Comparison of ENCODE assay signal across 24 cellular contexts in the genomic region with DNA sequence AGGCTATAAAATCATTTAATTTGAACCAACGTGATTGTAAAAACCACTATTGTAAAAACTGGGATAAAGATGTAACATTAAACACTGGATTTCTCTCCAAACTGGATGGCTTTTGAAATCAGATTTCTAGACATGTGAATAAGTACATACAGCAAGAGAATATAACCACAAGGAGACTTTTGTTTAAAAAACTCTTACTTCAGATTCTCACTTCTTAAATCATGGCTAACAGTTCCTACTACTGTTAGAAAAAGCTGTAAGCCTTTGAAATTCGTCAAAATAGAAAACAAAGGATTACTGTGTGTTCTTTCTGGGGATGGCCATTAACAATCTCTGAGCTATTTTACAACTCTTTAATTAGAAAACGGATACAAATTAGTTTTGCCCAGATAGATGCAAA. TPM values are rescaled to one million over a fixed set of nuclear protein-coding genes. Genes with fewer than 3 reads are reported as not detected.
"Had no signal": no experiment of that assay in that cellular context is flagged by ENCODE, and none has a peak within 500 bp of the region (broad histone marks: within the 10 kb centered on the region; RNA-seq: fewer than 3 reads in every experiment).

No MANE protein-coding gene starts in this region.

- H3K27ac Mint-ChIP-seq: activated CD4-positive, alpha-beta memory T cell treated with anti-CD3 and anti-CD28 coated beads, Interleukin-2, amount 10 ng/mL, durations not matched to agents 7 days and 5 days; activated T-cell treated with anti-CD3 and anti-CD28 coated beads, Interleukin-2, amount 50 U/mL, for 24 hours; activated T-helper 17 cell treated with anti-CD3 and anti-CD28 coated beads, Interleukin-2, amount 50 U/mL, for 72 hours; effector memory CD8-positive, alpha-beta T cell; natural killer cell treated with Interleukin-12 subunit alpha and Interleukin-12 subunit beta and Interleukin-15 and Interleukin-18, amount 100 ng/mL, for 72 hours; progenitor cell of endocrine pancreas had no signal

- H3K4me1 Mint-ChIP-seq: activated CD4-positive, alpha-beta memory T cell treated with anti-CD3 and anti-CD28 coated beads, Interleukin-2, amount 10 ng/mL, durations not matched to agents 7 days and 5 days; activated T-helper 17 cell treated with anti-CD3 and anti-CD28 coated beads, Interleukin-2, amount 50 U/mL, for 72 hours had no signal

- H3K4me3 ChIP-seq: breast epithelium, left ventricle myocardium inferior, right lobe of liver, thyroid gland, upper lobe of left lung, vagina had no signal

- H3K9me3 Mint-ChIP-seq: activated CD4-positive, alpha-beta memory T cell treated with anti-CD3 and anti-CD28 coated beads, Interleukin-2, amount 10 ng/mL, durations not matched to agents 7 days and 5 days; activated T-cell treated with anti-CD3 and anti-CD28 coated beads, Interleukin-2, amount 50 U/mL, for 24 hours; activated T-helper 17 cell treated with anti-CD3 and anti-CD28 coated beads, Interleukin-2, amount 50 U/mL, for 72 hours; central memory CD8-positive, alpha-beta T cell; effector memory CD8-positive, alpha-beta T cell; natural killer cell treated with Interleukin-12 subunit alpha and Interleukin-12 subunit beta and Interleukin-15 and Interleukin-18, amount 100 ng/mL, for 72 hours had no signal

- H3K4me1 ChIP-seq: breast epithelium, thyroid gland, upper lobe of left lung, vagina had no signal

- H3K27me3 Mint-ChIP-seq: activated T-helper 17 cell treated with anti-CD3 and anti-CD28 coated beads, Interleukin-2, amount 50 U/mL, for 72 hours; progenitor cell of endocrine pancreas had no signal

- H3K27me3 ChIP-seq: breast epithelium, neutrophil, right lobe of liver, thyroid gland, upper lobe of left lung, vagina had no signal

- H3K4me3 Mint-ChIP-seq: activated CD4-positive, alpha-beta memory T cell treated with anti-CD3 and anti-CD28 coated beads, Interleukin-2, amount 10 ng/mL, durations not matched to agents 7 days and 5 days; activated T-cell treated with anti-CD3 and anti-CD28 coated beads, Interleukin-2, amount 50 U/mL, for 24 hours; activated T-helper 17 cell treated with anti-CD3 and anti-CD28 coated beads, Interleukin-2, amount 50 U/mL, for 72 hours; central memory CD8-positive, alpha-beta T cell; effector memory CD8-positive, alpha-beta T cell; natural killer cell treated with Interleukin-12 subunit alpha and Interleukin-12 subunit beta and Interleukin-15 and Interleukin-18, amount 100 ng/mL, for 72 hours had no signal

- H3K36me3 ChIP-seq: breast epithelium, left ventricle myocardium inferior, neutrophil, right lobe of liver, thyroid gland, upper lobe of left lung, vagina had no signal

- H3K27ac ChIP-seq: breast epithelium, left ventricle myocardium inferior, neutrophil, right lobe of liver, thyroid gland, upper lobe of left lung, vagina, VCaP had no signal

- DNase-seq: activated CD4-positive, alpha-beta memory T cell treated with anti-CD3 and anti-CD28 coated beads, Interleukin-2, amount 10 ng/mL, durations not matched to agents 7 days and 5 days; activated CD4-positive, alpha-beta T cell treated with anti-CD3 and anti-CD28 coated beads for 48 hours; activated CD8-positive, alpha-beta memory T cell treated with anti-CD3 and anti-CD28 coated beads, Interleukin-2, amount 50 U/mL, for 48 hours; activated gamma-delta T cell treated with Interleukin-2 at 50 U/mL for 16 hours; activated naive CD4-positive, alpha-beta T cell treated with anti-CD3 and anti-CD28 coated beads, Interleukin-2, amount 50 U/mL, for 16 hours; activated T-cell treated with anti-CD3 and anti-CD28 coated beads, Interleukin-2, amount 50 U/mL, for 24 hours; amniotic stem cell; effector memory CD8-positive, alpha-beta T cell; foreskin fibroblast; left ventricle myocardium inferior; right lobe of liver; stimulated activated CD4-positive, alpha-beta T cell treated with anti-CD3 and anti-CD28 coated beads, Interleukin-2, amount 100 ng/mL, for 48 hours; stimulated activated naive CD8-positive, alpha-beta T cell treated with anti-CD3 and anti-CD28 coated beads, Interleukin-15, Interleukin-2, amounts not matched to agents 100 U/mL and 50 U/mL, for 24 hours; T-helper 9 cell; thyroid gland; upper lobe of left lung had no signal

- H3K36me3 Mint-ChIP-seq: natural killer cell treated with Interleukin-12 subunit alpha and Interleukin-12 subunit beta and Interleukin-15 and Interleukin-18, amount 100 ng/mL, for 72 hours had no signal

RNA-seq across cellular contexts. Expression of a gene that starts 39.4 kb away (rescaled TPM):
- total RNA-seq: activated T-helper 17 cell treated with anti-CD3 and anti-CD28 coated beads, Interleukin-2, amount 50 U/mL, for 72 hours; natural killer cell treated with Interleukin-12 subunit alpha and Interleukin-12 subunit beta and Interleukin-15 and Interleukin-18, amount 100 ng/mL, for 72 hours had no signal
